ENCODE assay signal across 8 cellular contexts in genomic region chr1:143971924-143972700, GRCh38. TPM values are rescaled to one million over a fixed set of nuclear protein-coding genes. Genes with fewer than 3 reads are reported as not detected.
DNase-seq lines count a peak whose midpoint lies in the region; ATAC-seq lines count a peak whose summit lies in the region.
"Not testable (repeated sequence)": the region's sequence is repeated elsewhere in the genome, so short reads cannot be mapped to it uniquely, and the experiment has no call there.

TSS of gene FAM72C (minus strand) at chr1:143971986. CDS start at chr1:143971141, 845 bp downstream.

- not testable (repeated sequence) for H3K4me3 Mint-ChIP-seq in activated CD8-positive, alpha-beta memory T cell treated with anti-CD3 and anti-CD28 coated beads, Interleukin-2, amount 10 ng/mL, durations not matched to agents 7 days and 5 days; stimulated activated naive B cell treated with anti-CD40 and anti-IgM and Interleukin-4, amounts not matched to agents 10 μg/mL and 1 μg/mL and 100 μg/mL, for 72 hours

- intact Hi-C loops in left ventricle myocardium superior (cut with micrococcal nuclease): not testable (repeated sequence)

- H3K27me3 Mint-ChIP-seq in activated CD8-positive, alpha-beta memory T cell treated with anti-CD3 and anti-CD28 coated beads, Interleukin-2, amount 10 ng/mL, durations not matched to agents 7 days and 5 days; stimulated activated naive B cell treated with anti-CD40 and anti-IgM and Interleukin-4, amounts not matched to agents 10 μg/mL and 1 μg/mL and 100 μg/mL, for 72 hours: not testable (repeated sequence)

- H3K4me1 Mint-ChIP-seq in activated CD8-positive, alpha-beta memory T cell treated with anti-CD3 and anti-CD28 coated beads, Interleukin-2, amount 10 ng/mL, durations not matched to agents 7 days and 5 days; stimulated activated naive B cell treated with anti-CD40 and anti-IgM and Interleukin-4, amounts not matched to agents 10 μg/mL and 1 μg/mL and 100 μg/mL, for 72 hours: not testable (repeated sequence)

- not testable (repeated sequence) for H3K27ac Mint-ChIP-seq in activated CD8-positive, alpha-beta memory T cell treated with anti-CD3 and anti-CD28 coated beads, Interleukin-2, amount 10 ng/mL, durations not matched to agents 7 days and 5 days; stimulated activated naive B cell treated with anti-CD40 and anti-IgM and Interleukin-4, amounts not matched to agents 10 μg/mL and 1 μg/mL and 100 μg/mL, for 72 hours

- ATAC-seq in GM18517 (IDR thresholded peaks at IDR 0.05; ENCODE audit: unreplicated experiment) (peak; percentile 87), GM19463 (IDR thresholded peaks at IDR 0.05; ENCODE audit: unreplicated experiment) (peak; percentile 75), HG02610 (IDR thresholded peaks at IDR 0.05; ENCODE audit: unreplicated experiment) (peak; percentile 90), HG03097 (IDR thresholded peaks at IDR 0.05; ENCODE audit: low FRiP score, unreplicated experiment) (peak; percentile 84), left ventricle myocardium superior (peak; percentile 89)
- ATAC-seq in activated CD8-positive, alpha-beta memory T cell treated with anti-CD3 and anti-CD28 coated beads, Interleukin-2, amount 10 ng/mL, durations not matched to agents 7 days and 5 days: peak; percentile 83
- peak; percentile 82 to 84 for ATAC-seq in stimulated activated naive B cell treated with anti-CD40 and anti-IgM and Interleukin-4, amounts not matched to agents 10 μg/mL and 1 μg/mL and 100 μg/mL, for 72 hours (replicated peaks)

- H3K9me3 Mint-ChIP-seq in activated CD8-positive, alpha-beta memory T cell treated with anti-CD3 and anti-CD28 coated beads, Interleukin-2, amount 10 ng/mL, durations not matched to agents 7 days and 5 days (ENCODE audit: low read depth); stimulated activated naive B cell treated with anti-CD40 and anti-IgM and Interleukin-4, amounts not matched to agents 10 μg/mL and 1 μg/mL and 100 μg/mL, for 72 hours: not testable (repeated sequence)

- CTCF ChIA-PET in activated CD8-positive, alpha-beta memory T cell treated with anti-CD3 and anti-CD28 coated beads, Interleukin-2, amount 10 ng/mL, durations not matched to agents 7 days and 5 days (lab: Charles Lee): not testable (repeated sequence)

- not testable (repeated sequence) for H3K36me3 Mint-ChIP-seq in activated CD8-positive, alpha-beta memory T cell treated with anti-CD3 and anti-CD28 coated beads, Interleukin-2, amount 10 ng/mL, durations not matched to agents 7 days and 5 days; stimulated activated naive B cell treated with anti-CD40 and anti-IgM and Interleukin-4, amounts not matched to agents 10 μg/mL and 1 μg/mL and 100 μg/mL, for 72 hours

- not testable (repeated sequence) for DNase-seq in HT1080 (ENCODE audit: low read depth); activated CD8-positive, alpha-beta memory T cell treated with anti-CD3 and anti-CD28 coated beads, Interleukin-2, amount 10 ng/mL, durations not matched to agents 7 days and 5 days; left ventricle myocardium superior; stimulated activated naive B cell treated with anti-CD40 and anti-IgM and Interleukin-4, amounts not matched to agents 10 μg/mL and 1 μg/mL and 100 μg/mL, for 72 hours

RNA-seq across cellular contexts. Expression of gene FAM72C, which starts in this region (rescaled TPM):
- 9.1 and 13.9 TPM in 2 replicates for total RNA-seq in HT1080 (2014; rRNA removed; shearing (Covaris generic))
- polyA plus RNA-seq in HT1080 (2015; cell fraction: cytosol; rRNA removed): 28.9 and 30.5 TPM in 2 replicates
- 33.7 and 36.2 TPM in 2 replicates for polyA plus RNA-seq in HT1080 (2015; cell fraction: nucleus; rRNA removed)
- total RNA-seq in activated CD8-positive, alpha-beta memory T cell treated with anti-CD3 and anti-CD28 coated beads, Interleukin-2, amount 10 ng/mL, durations not matched to agents 7 days and 5 days: 10 to 100 TPM; 10.9 to 15.3 TPM
- not detected for total RNA-seq in left ventricle myocardium superior

Comparison
In these comparisons a context has a peak if more than half of its experiments do, and no peak if none do; other contexts are left out.
1. RNA of gene FAM72C (total RNA-seq): 10.9 to 15.3 TPM in activated CD8-positive, alpha-beta memory T cell treated with anti-CD3 and anti-CD28 coated beads, Interleukin-2, amount 10 ng/mL, durations not matched to agents 7 days and 5 days and 9.1 to 13.9 TPM in HT1080; not detected in left ventricle myocardium superior (single experiment); every median in the first group is over 10 times any median in the second.
2. Peak in ATAC-seq in left ventricle myocardium superior; RNA of the gene not detected or under 1 TPM.
3. Peak in every context shown above with its lines, with median percentiles within 50 percentile points of each other: ATAC-seq.